ENCODE assay signal across 2 cellular contexts in genomic region chr3:65582012-65582717, GRCh38.
TF ChIP-seq lines count a peak whose summit lies in the region.

No MANE protein-coding gene starts in this region.

TF ChIP-seq in HepG2, 621 proteins besides CTCF, POLR2A, EP300 and RAD21 (continued from another document):
- TF ChIP-seq ZBTB26 (CRISPR knock-in tag; IDR thresholded peaks at IDR 0.05; ENCODE audit: borderline replicate concordance) (no peak), ZNF343 (CRISPR knock-in tag; IDR thresholded peaks at IDR 0.05) (no peak), ZNF543 (CRISPR knock-in tag; IDR thresholded peaks at IDR 0.05) (no peak), ARID5B (CRISPR knock-in tag; IDR thresholded peaks at IDR 0.05) (peak; percentile 42; the same call in 1 of the 2 replicates), MAFK (conservative IDR thresholded peaks at IDR 0.05 in 1 of 2, IDR thresholded peaks at IDR 0.05 in 1 of 2; ENCODE audit: low read length in 2 of 2) (peak; percentile 78 to 80), ZNF747 (CRISPR knock-in tag; IDR thresholded peaks at IDR 0.05; ENCODE audit: borderline replicate concordance) (no peak), RFX5 (IDR thresholded peaks at IDR 0.05; ENCODE audit: low read depth, low read length) (no peak), CHCHD3 (CRISPR knock-in tag; IDR thresholded peaks at IDR 0.05) (no peak), MAFF (IDR thresholded peaks at IDR 0.05; ENCODE audit: low read depth, low read length) (peak; percentile 74), ZNF281 (CRISPR knock-in tag; IDR thresholded peaks at IDR 0.05; ENCODE audit: borderline replicate concordance) (no peak), TCF7 (IDR thresholded peaks at IDR 0.05; ENCODE audit: low read depth) (0 out of 2 replicates have a peak, but pooled peaks have one; percentile 25), ZNF280D (CRISPR knock-in tag; IDR thresholded peaks at IDR 0.05) (no peak)

TF ChIP-seq in SK-N-SH, 30 proteins besides CTCF, POLR2A, EP300 and RAD21 (continued from another document):
- TF ChIP-seq NRF1 (IDR thresholded peaks at IDR 0.05; ENCODE audit: low read depth, low read length) (no peak), TCF12 (IDR thresholded peaks at IDR 0.05) (no peak), MEF2A (IDR thresholded peaks at IDR 0.05; ENCODE audit: borderline replicate concordance, low read depth) (no peak), NFIC (IDR thresholded peaks at IDR 0.05; ENCODE audit: borderline replicate concordance) (no peak), FOXJ3 (CRISPR knock-in tag; IDR thresholded peaks at IDR 0.05) (no peak), IRF3 (IDR thresholded peaks at IDR 0.05; ENCODE audit: low read depth, low read length) (no peak), REST (IDR thresholded peaks at IDR 0.05; ENCODE audit: low read depth, low read length) (no peak), CHD2 (IDR thresholded peaks at IDR 0.05; ENCODE audit: low read length, partially characterized antibody) (no peak), FOXM1 (IDR thresholded peaks at IDR 0.05; ENCODE audit: low read depth) (no peak)
